ENCODE assay signal across 28 cellular contexts in the genomic region with DNA sequence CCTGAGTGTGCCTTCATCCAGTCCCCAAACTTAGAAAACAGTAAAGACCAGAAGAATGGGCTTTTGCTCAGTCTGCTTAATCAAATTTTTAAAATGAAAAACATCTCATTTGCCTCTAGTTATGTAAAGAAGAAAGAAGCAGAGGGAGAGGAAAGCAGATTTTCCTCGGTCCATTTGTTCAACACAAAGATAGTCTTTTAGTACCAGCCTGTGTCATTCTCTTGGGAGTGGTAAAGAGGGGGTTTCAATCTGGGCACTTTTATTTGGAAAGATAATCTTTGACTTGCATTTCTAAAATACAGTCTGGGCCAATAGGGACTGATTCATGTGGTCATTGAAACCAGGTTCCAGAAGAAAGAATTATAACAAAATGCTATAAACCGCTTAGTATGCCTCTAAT. TPM values are rescaled to one million over a fixed set of nuclear protein-coding genes. Genes with fewer than 3 reads are reported as not detected.
DNase-seq lines count a peak whose midpoint lies in the region; ATAC-seq and TF ChIP-seq lines count a peak whose summit lies in the region.
"Had no signal": no experiment of that assay in that cellular context is flagged by ENCODE, and none has a peak within 500 bp of the region (broad histone marks: within the 10 kb centered on the region; RNA-seq: fewer than 3 reads in every experiment).

No MANE protein-coding gene starts in this region.

- 96% methylated on average over 2 of the region's 2 CpGs for WGBS in esophagus muscularis mucosa

- H3K9me3 ChIP-seq in A673 (ENCODE audit: low read depth, low read length, poor library complexity, severe bottlenecking), result no peaks in the 10 kb centered on the region
- no peaks in the 10 kb centered on the region for H3K9me3 ChIP-seq in esophagus muscularis mucosa
- H3K9me3 ChIP-seq: BLaER1 had no signal

- CTCF ChIA-PET in A673 (lab: Charles Lee), result no interaction called here
- CTCF ChIA-PET in RWPE1 (lab: Yijun Ruan, JAX), result no interaction called here

- H3K4me3 ChIP-seq in A673 (ENCODE audit: low read depth, low read length, poor library complexity, severe bottlenecking), result no peak overlapping the region
- H3K4me3 ChIP-seq in esophagus muscularis mucosa, result no peak overlapping the region
- H3K4me3 ChIP-seq: BLaER1, GM23338 had no signal

- POLR2A ChIA-PET in A673 (lab: Charles Lee; ENCODE audit: low non-redundant PET), result no interaction called here
- POLR2A ChIA-PET in RWPE1 (lab: Yijun Ruan, JAX; ENCODE audit: low non-redundant PET), result no interaction called here

- intact Hi-C loops in A673 (cut with micrococcal nuclease; ENCODE audit: unreplicated experiment) (loop anchor here (5.0 kb wide), 1 partner anchor 50 kb away; no protein-coding TSS in a partner anchor), esophagus muscularis mucosa (cut with DNase I) (no loop called here)

- no peak for TF ChIP-seq EP300 in esophagus muscularis mucosa (IDR thresholded peaks at IDR 0.05)

- H3K27ac Mint-ChIP-seq in mesothelial cell of epicardium, result peak overlapping the region; percentile 14
- H3K27ac Mint-ChIP-seq: CD4-positive, CD25-positive, alpha-beta regulatory T cell; GM23338; H9; T-cell had no signal

- H3K36me3 ChIP-seq in A673 (ENCODE audit: insufficient read depth, low read length, poor library complexity, severe bottlenecking), result no peaks in the 10 kb centered on the region
- H3K36me3 ChIP-seq in esophagus muscularis mucosa, result peaks cover 0 to 14% (median 7%) of the 10 kb centered on the region in 4 donors
- H3K36me3 ChIP-seq: BLaER1 had no signal

- no peak overlapping the region for H3K4me3 Mint-ChIP-seq in mesothelial cell of epicardium
- H3K4me3 Mint-ChIP-seq: CD4-positive, CD25-positive, alpha-beta regulatory T cell; GM23338; H9; T-cell had no signal

- DNase-seq in A673 (ENCODE audit: low spot score), result peak; percentile 76
- peak; percentile 26 for DNase-seq in NCI-H1694 treated with DMSO at 0.1 percent for 48 hours (lab: John Stamatoyannopoulos, UW)
- DNase-seq in NCI-H69 (lab: John Stamatoyannopoulos, UW), result peak; percentile 90
- DNase-seq in mesothelial cell of epicardium (ENCODE audit: low spot score in 2 of 2, unreplicated experiment in 2 of 2), result no peak
- DNase-seq in RWPE1 (ENCODE audit: low spot score), result no peak
- no peak for DNase-seq in esophagus muscularis mucosa (ENCODE audit: extremely low spot score)
- DNase-seq: CD4-positive, CD25-positive, alpha-beta regulatory T cell; DMS53; H9; IMR-90; KG1; NCI-H1092 treated with DMSO at 0.1 percent for 48 hours; NCI-H1436; NCI-H1930; NCI-H2227 treated with DMSO at 0.1 percent for 48 hours; NCI-H510A treated with DMSO at 0.1 percent for 48 hours; NCI-H82; RPMI8226; SHP77; T-cell had no signal

- peaks cover 14% of the 10 kb centered on the region for H3K4me1 Mint-ChIP-seq in mesothelial cell of epicardium
- H3K4me1 Mint-ChIP-seq: CD4-positive, CD25-positive, alpha-beta regulatory T cell; T-cell had no signal

- peaks cover 9% of the 10 kb centered on the region for H3K36me3 Mint-ChIP-seq in mesothelial cell of epicardium
- H3K36me3 Mint-ChIP-seq: CD4-positive, CD25-positive, alpha-beta regulatory T cell; T-cell had no signal

- peaks cover 26% of the 10 kb centered on the region for H3K4me1 ChIP-seq in A673 (ENCODE audit: insufficient read depth, low read length, poor library complexity, severe bottlenecking)
- peaks cover 0 to 5% (median 0%) of the 10 kb centered on the region in 4 donors for H3K4me1 ChIP-seq in esophagus muscularis mucosa
- H3K4me1 ChIP-seq: BLaER1 had no signal

- no peak overlapping the region for H3K27ac ChIP-seq in A673 (ENCODE audit: low read depth, low read length, poor library complexity, severe bottlenecking)
- no peak overlapping the region for H3K27ac ChIP-seq in RWPE1
- no peak overlapping the region for H3K27ac ChIP-seq in esophagus muscularis mucosa (replicated peaks in 1 of 4)
- H3K27ac ChIP-seq: BLaER1 had no signal

- no peaks in the 10 kb centered on the region for H3K27me3 ChIP-seq in A673 (replicated peaks; ENCODE audit: insufficient read depth, low read depth, low read length, poor library complexity)
- no peaks in the 10 kb centered on the region for H3K27me3 ChIP-seq in esophagus muscularis mucosa
- H3K27me3 ChIP-seq: BLaER1 had no signal

- H3K9me3 Mint-ChIP-seq in mesothelial cell of epicardium, result no peaks in the 10 kb centered on the region
- H3K9me3 Mint-ChIP-seq: CD4-positive, CD25-positive, alpha-beta regulatory T cell; GM23338; H9; T-cell had no signal

- ATAC-seq in GM21526 (IDR thresholded peaks at IDR 0.05; ENCODE audit: low FRiP score, unreplicated experiment) (no peak), GM19324 (IDR thresholded peaks at IDR 0.05; ENCODE audit: low FRiP score, unreplicated experiment) (no peak)
- ATAC-seq: T-cell had no signal

- BruUV-seq in A673 (replicated peaks; lab: Mats Ljungman, UMichigan), result no TSS peak

- H3K27me3 Mint-ChIP-seq in mesothelial cell of epicardium (ENCODE audit: low read depth), result no peaks in the 10 kb centered on the region

- TF ChIP-seq CTCF in A673 (conservative IDR thresholded peaks at IDR 0.05; ENCODE audit: low read depth, low read length) (no peak), mesothelial cell of epicardium (IDR thresholded peaks at IDR 0.05; ENCODE audit: unreplicated experiment) (no peak), RWPE1 (conservative IDR thresholded peaks at IDR 0.05; ENCODE audit: low read depth) (no peak), esophagus muscularis mucosa (IDR thresholded peaks at IDR 0.05) (no peak)

- TF ChIP-seq POLR2A in esophagus muscularis mucosa (IDR thresholded peaks at IDR 0.05; ENCODE audit: low read depth), result no peak

RNA-seq across cellular contexts. Expression of gene KREMEN1, which starts 29.5 kb away (rescaled TPM):
- 4.2 and 9.6 TPM in 2 replicates for total RNA-seq in A673 (2021)
- total RNA-seq in mesothelial cell of epicardium, result 24.4 to 30.9 TPM (median 28.5 TPM) in 3 replicates
- total RNA-seq in esophagus muscularis mucosa, result 10 to 100 TPM in 3 of 4 donors, 1 to 10 TPM in 1; 8.7 to 14.6 (median 12.4) TPM

RNA-seq across cellular contexts. Expression of gene C22orf31, which starts 40.7 kb away (rescaled TPM):
- total RNA-seq in A673 (2021) (not detected in 2 replicates), mesothelial cell of epicardium (0.44 to 0.45 TPM in 2 of 3 replicates, not detected in the other), esophagus muscularis mucosa (not detected)
- total RNA-seq: A172; CD4-positive, CD25-positive, alpha-beta regulatory T cell; Daoy; G401; GM23338; H9; IMR-90; SK-MEL-5; T-cell had no signal

Comparison
In these comparisons a context has a peak if more than half of its experiments do, and no peak if none do; other contexts are left out.
1. DNase-seq: peak in A673 (single experiment), NCI-H1694 treated with DMSO at 0.1 percent for 48 hours (single experiment) and NCI-H69 (single experiment); none in mesothelial cell of epicardium (0 of 2), RWPE1 (single experiment) and esophagus muscularis mucosa (single experiment).